ENCODE assay signal across 8 cellular contexts in genomic region chr5:132369012-132369470, GRCh38. TPM values are rescaled to one million over a fixed set of nuclear protein-coding genes. Genes with fewer than 3 reads are reported as not detected.
DNase-seq lines count a peak whose midpoint lies in the region; ATAC-seq, FAIRE-seq and TF ChIP-seq lines count a peak whose summit lies in the region.

No MANE protein-coding gene starts in this region.

- DNase-seq in AG04450 (ENCODE audit: low read depth, low spot score): no peak
- DNase-seq in HAP-1 (ENCODE audit: low spot score in 2 of 2): peak in 1 of 2 experiments; percentile 51
- DNase-seq in activated T-helper 1 cell treated with anti-CD3 and anti-CD28 coated beads, Interleukin-12 subunit alpha, Interleukin-12 subunit beta, Interleukin-2, Interleukin-4 antibody, amounts not matched to agents 30 ng/mL and 10 ng/mL and 1 ng/mL, durations not matched to agents 14 hours and 24 hours and 36 hours (ENCODE audit: low spot score): no peak
- no peak for DNase-seq in stimulated activated naive CD4-positive, alpha-beta T cell (lab: John Stamatoyannopoulos, UW)
- no peak for DNase-seq in hepatic stellate cell (ENCODE audit: low spot score)

- intact Hi-C loops in activated T-helper 1 cell treated with anti-CD3 and anti-CD28 coated beads, Interleukin-12 subunit alpha, Interleukin-12 subunit beta, Interleukin-2, Interleukin-4 antibody, amounts not matched to agents 30 ng/mL and 10 ng/mL and 1 ng/mL, durations not matched to agents 14 hours and 24 hours and 36 hours (cut with micrococcal nuclease): loop anchor here (1.0 to 5.0 kb wide), 4 partner anchors 75 to 307 kb away; partner anchors contain the start of genes IL3 and SLC22A4

- peak overlapping the region; percentile 61 for H3K4me3 Mint-ChIP-seq in activated T-helper 1 cell treated with anti-CD3 and anti-CD28 coated beads, Interleukin-12 subunit alpha, Interleukin-12 subunit beta, Interleukin-2, Interleukin-4 antibody, amounts not matched to agents 30 ng/mL and 10 ng/mL and 1 ng/mL, durations not matched to agents 14 hours and 24 hours and 36 hours

- H3K27me3 ChIP-seq in AG04450 (ENCODE audit: control insufficient read depth, insufficient read depth, low read length) (no peaks in the 10 kb centered on the region), HAP-1 (ENCODE audit: low read depth) (no peaks in the 10 kb centered on the region), stomach smooth muscle (ENCODE audit: control insufficient read depth in 1 of 2, insufficient read depth in 2 of 2, low read length in 2 of 2) (no peaks in the 10 kb centered on the region)

- no peaks in the 10 kb centered on the region for H3K36me3 Mint-ChIP-seq in activated T-helper 1 cell treated with anti-CD3 and anti-CD28 coated beads, Interleukin-12 subunit alpha, Interleukin-12 subunit beta, Interleukin-2, Interleukin-4 antibody, amounts not matched to agents 30 ng/mL and 10 ng/mL and 1 ng/mL, durations not matched to agents 14 hours and 24 hours and 36 hours (ENCODE audit: low read depth)

- no peak for ATAC-seq in HG02884 (IDR thresholded peaks at IDR 0.05; ENCODE audit: unreplicated experiment)

- CTCF ChIA-PET in AG04450 (lab: Charles Lee): interaction anchor here (0.6 to 3.7 kb wide), 9 partner anchors 9 to 306 kb away, joined by 3 to 14 read pairs (median 5); no protein-coding TSS in a partner anchor

- no peak overlapping the region for H3K27ac ChIP-seq in AG04450 (ENCODE audit: low read depth, low read length)
- H3K27ac ChIP-seq in stomach smooth muscle (ENCODE audit: low read length): peak overlapping the region; percentile 55

- no peaks in the 10 kb centered on the region for H3K27me3 Mint-ChIP-seq in activated T-helper 1 cell treated with anti-CD3 and anti-CD28 coated beads, Interleukin-12 subunit alpha, Interleukin-12 subunit beta, Interleukin-2, Interleukin-4 antibody, amounts not matched to agents 30 ng/mL and 10 ng/mL and 1 ng/mL, durations not matched to agents 14 hours and 24 hours and 36 hours (ENCODE audit: insufficient read depth)

- in situ Hi-C loops in HAP-1 (cut with MboI; ENCODE audit: low sequenced_read_pairs): no loop called here

- peak overlapping the region; percentile 88 to 89 for H3K9ac ChIP-seq in stomach smooth muscle (ENCODE audit: low read length in 2 of 2)

- peak; percentile 89 for FAIRE-seq in islet of Langerhans (lab: Jason Lieb, UNC)

- H3K4me1 ChIP-seq in HAP-1: peaks cover 23% of the 10 kb centered on the region
- H3K4me1 ChIP-seq in stomach smooth muscle (ENCODE audit: control insufficient read depth, insufficient read depth, low read length): peaks cover 19% of the 10 kb centered on the region

- TF ChIP-seq CTCF in AG04450 (IDR thresholded peaks at IDR 0.05; ENCODE audit: low read depth, low read length): no peak

- no peaks in the 10 kb centered on the region for H3K36me3 ChIP-seq in HAP-1 (replicated peaks)
- peaks cover 3 to 7% of the 10 kb centered on the region in 2 donors for H3K36me3 ChIP-seq in stomach smooth muscle (ENCODE audit: control insufficient read depth in 2 of 2, insufficient read depth in 2 of 2, low read length in 2 of 2)

- POLR2A ChIA-PET in AG04450 (lab: Yijun Ruan, JAX): interaction anchor here (0.7 to 1.9 kb wide), 3 partner anchors 75 to 369 kb away, joined by 3 to 10 read pairs (median 4); partner anchors contain the start of genes IRF1 and SLC22A4

- H3K9me3 ChIP-seq in AG04450 (ENCODE audit: control insufficient read depth, insufficient read depth, low read length): no peaks in the 10 kb centered on the region
- no peaks in the 10 kb centered on the region for H3K9me3 ChIP-seq in HAP-1
- no peaks in the 10 kb centered on the region for H3K9me3 ChIP-seq in stomach smooth muscle (ENCODE audit: control insufficient read depth in 2 of 2, low read length in 2 of 2)

- no peak overlapping the region for H3K27ac Mint-ChIP-seq in activated T-helper 1 cell treated with anti-CD3 and anti-CD28 coated beads, Interleukin-12 subunit alpha, Interleukin-12 subunit beta, Interleukin-2, Interleukin-4 antibody, amounts not matched to agents 30 ng/mL and 10 ng/mL and 1 ng/mL, durations not matched to agents 14 hours and 24 hours and 36 hours

- H3K9me3 Mint-ChIP-seq in activated T-helper 1 cell treated with anti-CD3 and anti-CD28 coated beads, Interleukin-12 subunit alpha, Interleukin-12 subunit beta, Interleukin-2, Interleukin-4 antibody, amounts not matched to agents 30 ng/mL and 10 ng/mL and 1 ng/mL, durations not matched to agents 14 hours and 24 hours and 36 hours: no peaks in the 10 kb centered on the region

- H3K4me3 ChIP-seq in AG04450 (ENCODE audit: low read depth, low read length): peak overlapping the region; percentile 65
- peak overlapping the region; percentile 52 for H3K4me3 ChIP-seq in HAP-1
- H3K4me3 ChIP-seq in stomach smooth muscle (ENCODE audit: low read length in 2 of 2): peak overlapping the region; percentile 65 to 86

- peaks cover 33% of the 10 kb centered on the region for H3K4me1 Mint-ChIP-seq in activated T-helper 1 cell treated with anti-CD3 and anti-CD28 coated beads, Interleukin-12 subunit alpha, Interleukin-12 subunit beta, Interleukin-2, Interleukin-4 antibody, amounts not matched to agents 30 ng/mL and 10 ng/mL and 1 ng/mL, durations not matched to agents 14 hours and 24 hours and 36 hours (ENCODE audit: low read depth)

RNA-seq across cellular contexts. Expression of gene SLC22A5, which starts 0.5 kb away (rescaled TPM):
- 6.9 TPM in 2 replicates for polyA plus RNA-seq in AG04450 (2011; rRNA removed)
- 9.6 and 13.4 TPM in 2 replicates for polyA minus RNA-seq in AG04450 (2011; rRNA and poly(A)+ RNA removed)
- total RNA-seq in activated T-helper 1 cell treated with anti-CD3 and anti-CD28 coated beads, Interleukin-12 subunit alpha, Interleukin-12 subunit beta, Interleukin-2, Interleukin-4 antibody, amounts not matched to agents 30 ng/mL and 10 ng/mL and 1 ng/mL, durations not matched to agents 14 hours and 24 hours and 36 hours: 4.3 and 6.2 TPM in 2 replicates
